14 cellular contexts compared by ENCODE assay signal in the genomic region with DNA sequence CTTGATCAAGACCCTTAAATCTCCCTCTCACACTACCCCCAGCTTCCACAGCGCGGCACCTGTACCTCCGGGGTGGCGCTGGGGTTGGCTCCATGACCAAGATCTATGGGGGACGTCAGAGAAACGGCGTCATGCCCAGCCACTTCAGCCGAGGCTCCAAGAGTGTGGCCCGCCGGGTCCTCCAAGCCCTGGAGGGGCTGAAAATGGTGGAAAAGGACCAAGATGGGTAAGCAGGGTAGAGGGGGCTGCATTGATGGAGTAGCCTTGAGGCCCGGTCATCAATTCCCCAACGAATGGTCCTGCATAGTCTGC. TPM values are rescaled to one million over a fixed set of nuclear protein-coding genes. Genes with fewer than 3 reads are reported as not detected.
DNase-seq lines count a peak whose midpoint lies in the region; ATAC-seq and TF ChIP-seq lines count a peak whose summit lies in the region.
"Had no signal": no experiment of that assay in that cellular context is flagged by ENCODE, and none has a peak within 500 bp of the region (broad histone marks: within the 10 kb centered on the region; RNA-seq: fewer than 3 reads in every experiment).

No MANE protein-coding gene starts in this region.

- DNase-seq in left ventricle myocardium superior (peak; percentile 6), right atrium auricular region (ENCODE audit: low spot score) (no peak), islet precursor cell (peak; percentile 49), NOMO-1 (lab: John Stamatoyannopoulos, UW; ENCODE audit: unreplicated experiment in 2 of 2) (no peak), tibial artery (no peak), NCI-H345 treated with DMSO at 0.1 percent for 48 hours (lab: John Stamatoyannopoulos, UW; ENCODE audit: unreplicated experiment) (no peak)
- DNase-seq: BE2C; central memory CD4-positive, alpha-beta T cell; Kasumi-1; NCI-H2081 treated with DMSO at 0.1 percent for 48 hours had no signal

- intact Hi-C loops in left ventricle myocardium superior (cut with micrococcal nuclease): no loop called here
- intact Hi-C loops in tibial artery (cut with DNase I; ENCODE audit: low total_unique reads): no loop called here

- ATAC-seq in left ventricle myocardium superior: no peak
- no peak for ATAC-seq in HG02678 (IDR thresholded peaks at IDR 0.05; ENCODE audit: unreplicated experiment)
- ATAC-seq: pancreas had no signal

- TF ChIP-seq CTCF in right atrium auricular region (IDR thresholded peaks at IDR 0.05): no peak
- no peak for TF ChIP-seq CTCF in VCaP (conservative IDR thresholded peaks at IDR 0.05)
- TF ChIP-seq CTCF in tibial artery (IDR thresholded peaks at IDR 0.05): no peak

- H3K27ac ChIP-seq in right atrium auricular region (no peak overlapping the region), VCaP (peak overlapping the region; percentile 99), tibial artery (no peak overlapping the region)
- H3K27ac ChIP-seq: pancreas had no signal

- no peak overlapping the region for H3K4me3 ChIP-seq in right atrium auricular region
- no peak overlapping the region for H3K4me3 ChIP-seq in tibial artery
- H3K4me3 ChIP-seq: pancreas had no signal

- H3K9me3 ChIP-seq in right atrium auricular region: no peaks in the 10 kb centered on the region
- H3K9me3 ChIP-seq in tibial artery: no peaks in the 10 kb centered on the region
- H3K9me3 ChIP-seq: BE2C, pancreas had no signal

- H3K27me3 ChIP-seq in right atrium auricular region (no peaks in the 10 kb centered on the region), tibial artery (no peaks in the 10 kb centered on the region)
- H3K27me3 ChIP-seq: BE2C, pancreas had no signal

- peaks cover 0 to 12% of the 10 kb centered on the region in 2 donors for H3K4me1 ChIP-seq in right atrium auricular region
- peaks cover 0 to 10% (median 2%) of the 10 kb centered on the region in 4 donors for H3K4me1 ChIP-seq in tibial artery
- H3K4me1 ChIP-seq: BE2C had no signal

- H3K36me3 ChIP-seq in right atrium auricular region: peaks cover 83% of the 10 kb centered on the region
- H3K36me3 ChIP-seq in tibial artery: peaks cover 52 to 86% (median 69%) of the 10 kb centered on the region in 3 donors

RNA-seq across cellular contexts. Expression of gene CD79A, which starts 8.1 kb away (rescaled TPM):
- total RNA-seq in left ventricle myocardium superior (not detected), right atrium auricular region (1 to 10 TPM in 1 of 2 donors, not detected in 1; 1.1 TPM)

RNA-seq across cellular contexts. Expression of gene RPS19, which starts 8.9 kb away (rescaled TPM):
- 559 TPM for total RNA-seq in left ventricle myocardium superior
- 100 to 1,000 TPM; 108 to 415 TPM for total RNA-seq in right atrium auricular region

RNA-seq across cellular contexts. Expression of gene ARHGEF1, which starts 14.0 kb away (rescaled TPM):
- 26.9 TPM for total RNA-seq in left ventricle myocardium superior
- 10 to 100 TPM; 27.3 to 45.8 TPM for total RNA-seq in right atrium auricular region

RNA-seq across cellular contexts. Expression of gene DMRTC2, which starts 24.1 kb away (rescaled TPM):
- not detected for total RNA-seq in left ventricle myocardium superior
- total RNA-seq in right atrium auricular region: not detected
- total RNA-seq: G401, pancreas had no signal

RNA-seq across cellular contexts. Expression of gene LYPD4, which starts 24.5 kb away (rescaled TPM):
- total RNA-seq in left ventricle myocardium superior: not detected
- total RNA-seq in right atrium auricular region: not detected
- total RNA-seq: G401, pancreas had no signal

Comparison
In these comparisons a context has a peak if more than half of its experiments do, and no peak if none do; other contexts are left out.
1. DNase-seq: peak in left ventricle myocardium superior (single experiment) and islet precursor cell (single experiment); none in right atrium auricular region (single experiment), NOMO-1 (0 of 2), tibial artery (0 of 2) and NCI-H345 treated with DMSO at 0.1 percent for 48 hours (single experiment).